Comparison of ENCODE assay signal across 14 cellular contexts in the genomic region with DNA sequence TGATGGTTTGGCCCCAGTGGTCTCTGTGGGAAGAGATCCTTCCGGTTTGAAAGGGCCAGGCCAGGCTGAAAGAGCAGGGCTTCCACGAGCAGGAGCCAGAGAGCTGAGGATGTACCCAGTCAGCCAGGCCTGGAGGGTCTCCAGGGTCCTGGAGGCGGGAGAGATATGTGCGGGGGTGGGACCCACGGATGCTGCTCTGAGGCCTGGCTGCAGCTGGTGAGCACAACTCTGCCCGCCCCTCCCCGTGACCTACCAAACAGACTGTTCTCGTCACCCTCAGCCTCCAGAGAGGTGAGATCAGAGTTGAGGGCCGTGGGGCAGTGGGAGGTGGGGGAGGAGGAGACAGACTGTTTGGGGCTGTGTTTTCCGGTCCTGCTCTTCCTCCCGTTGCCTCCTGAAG. TPM values are rescaled to one million over a fixed set of nuclear protein-coding genes. Genes with fewer than 3 reads are reported as not detected.
DNase-seq lines count a peak whose midpoint lies in the region; ATAC-seq and TF ChIP-seq lines count a peak whose summit lies in the region.
"Had no signal": no experiment of that assay in that cellular context is flagged by ENCODE, and none has a peak within 500 bp of the region (broad histone marks: within the 10 kb centered on the region; RNA-seq: fewer than 3 reads in every experiment).

No MANE protein-coding gene starts in this region.

- peak; percentile 93 for DNase-seq in Right ventricle myocardium inferior (ENCODE audit: missing footprints)
- DNase-seq in cardiac septum (ENCODE audit: low spot score), result no peak
- peak; percentile 70 for DNase-seq in glutamatergic neuron
- no peak for DNase-seq in omental fat pad (ENCODE audit: low spot score)
- DNase-seq in anterior cingulate cortex (lab: John Stamatoyannopoulos, UW), result no peak
- no peak for DNase-seq in NCI-H1417 (lab: John Stamatoyannopoulos, UW)
- no peak for DNase-seq in kidney glomerular epithelial cell (lab: John Stamatoyannopoulos, UW)
- DNase-seq in cerebellar cortex (ENCODE audit: low spot score), result no peak
- DNase-seq: activated CD8-positive, alpha-beta memory T cell treated with anti-CD3 and anti-CD28 coated beads, Interleukin-2, amount 10 ng/mL, durations not matched to agents 7 days and 5 days; DMS53; NCI-H2227 treated with DMSO at 0.1 percent for 48 hours; stimulated activated CD4-positive, alpha-beta T cell treated with anti-CD3 and anti-CD28 coated beads, Interleukin-2, amount 100 ng/mL, for 24 hours had no signal

- ATAC-seq in Right ventricle myocardium inferior (peak; percentile 81), omental fat pad (ENCODE audit: low FRiP score) (peak; percentile 70)
- ATAC-seq: activated CD8-positive, alpha-beta memory T cell treated with anti-CD3 and anti-CD28 coated beads, Interleukin-2, amount 10 ng/mL, durations not matched to agents 7 days and 5 days had no signal

- peaks cover 10% of the 10 kb centered on the region for H3K9me3 Mint-ChIP-seq in glutamatergic neuron (ENCODE audit: unreplicated experiment)
- H3K9me3 Mint-ChIP-seq: neural progenitor cell; stimulated activated naive CD8-positive, alpha-beta T cell treated with anti-CD3 and anti-CD28 coated beads, Interleukin-15, Interleukin-2, amounts not matched to agents 100 ng/mL and 50 ng/mL, for 24 hours had no signal

- intact Hi-C loops in Right ventricle myocardium inferior (cut with DNase I), result no loop called here
- intact Hi-C loops in cardiac septum (cut with DNase I), result no loop called here

- H3K27me3 Mint-ChIP-seq in glutamatergic neuron (ENCODE audit: unreplicated experiment), result peaks cover 7% of the 10 kb centered on the region
- H3K27me3 Mint-ChIP-seq: activated CD8-positive, alpha-beta memory T cell treated with anti-CD3 and anti-CD28 coated beads, Interleukin-2, amount 10 ng/mL, durations not matched to agents 7 days and 5 days had no signal

- peak overlapping the region; percentile 61 for H3K4me3 Mint-ChIP-seq in glutamatergic neuron (ENCODE audit: unreplicated experiment)
- H3K4me3 Mint-ChIP-seq: activated CD8-positive, alpha-beta memory T cell treated with anti-CD3 and anti-CD28 coated beads, Interleukin-2, amount 10 ng/mL, durations not matched to agents 7 days and 5 days; neural progenitor cell; stimulated activated naive CD8-positive, alpha-beta T cell treated with anti-CD3 and anti-CD28 coated beads, Interleukin-15, Interleukin-2, amounts not matched to agents 100 ng/mL and 50 ng/mL, for 24 hours had no signal

- peaks cover 5% of the 10 kb centered on the region for H3K36me3 Mint-ChIP-seq in glutamatergic neuron (ENCODE audit: unreplicated experiment)
- H3K36me3 Mint-ChIP-seq: neural progenitor cell had no signal

- peak overlapping the region; percentile 83 for H3K27ac Mint-ChIP-seq in glutamatergic neuron (ENCODE audit: unreplicated experiment)
- H3K27ac Mint-ChIP-seq: activated CD8-positive, alpha-beta memory T cell treated with anti-CD3 and anti-CD28 coated beads, Interleukin-2, amount 10 ng/mL, durations not matched to agents 7 days and 5 days; neural progenitor cell; stimulated activated naive CD8-positive, alpha-beta T cell treated with anti-CD3 and anti-CD28 coated beads, Interleukin-15, Interleukin-2, amounts not matched to agents 100 ng/mL and 50 ng/mL, for 24 hours had no signal

- peaks cover 10% of the 10 kb centered on the region for H3K4me1 Mint-ChIP-seq in glutamatergic neuron (ENCODE audit: low read depth, unreplicated experiment)

- TF ChIP-seq CTCF in glutamatergic neuron (IDR thresholded peaks at IDR 0.05; ENCODE audit: partially characterized antibody, unreplicated experiment) (no peak), omental fat pad (IDR thresholded peaks at IDR 0.05) (no peak)

RNA-seq across cellular contexts. Expression of gene TRIOBP, which starts 42.2 kb away (rescaled TPM):
- total RNA-seq in Right ventricle myocardium inferior (90.1 TPM), cardiac septum (115 TPM), glutamatergic neuron (ENCODE audit: unreplicated experiment) (33.7 TPM), omental fat pad (100 to 1,000 TPM in 1 of 4 donors, 10 to 100 TPM in 3; 79.2 to 179 (median 82.8) TPM)

RNA-seq across cellular contexts. Expression of gene NOL12, which starts 52.9 kb away (rescaled TPM):
- total RNA-seq in Right ventricle myocardium inferior (14.1 TPM), cardiac septum (15.2 TPM), glutamatergic neuron (ENCODE audit: unreplicated experiment) (9.9 TPM), omental fat pad (10 to 100 TPM; 16.4 to 34.8 (median 21.4) TPM)

Comparison
In these comparisons a context has a peak if more than half of its experiments do, and no peak if none do; other contexts are left out.
1. DNase-seq: peak in Right ventricle myocardium inferior (single experiment) and glutamatergic neuron (single experiment); none in cardiac septum (single experiment), omental fat pad (single experiment), anterior cingulate cortex (0 of 58), NCI-H1417 (0 of 3), kidney glomerular epithelial cell (single experiment) and cerebellar cortex (single experiment).